Comparison of ENCODE assay signal across 18 cellular contexts in genomic region chr12:130658106-130658505, GRCh38. TPM values are rescaled to one million over a fixed set of nuclear protein-coding genes. Genes with fewer than 3 reads are reported as not detected.
"Had no signal": no experiment of that assay in that cellular context is flagged by ENCODE, and none has a peak within 500 bp of the region (broad histone marks: within the 10 kb centered on the region; RNA-seq: fewer than 3 reads in every experiment).

No MANE protein-coding gene starts in this region.

- H3K9me3 ChIP-seq: body of pancreas, colonic mucosa, right atrium auricular region, vagina had no signal

- H3K4me3 ChIP-seq: body of pancreas, colonic mucosa, lung, right atrium auricular region, tibial nerve, vagina had no signal

- H3K27me3 ChIP-seq: body of pancreas, colonic mucosa, right atrium auricular region, tibial nerve, vagina had no signal

- H3K27ac ChIP-seq: body of pancreas, colonic mucosa, right atrium auricular region, tibial nerve, vagina had no signal

- DNase-seq: activated CD4-positive, alpha-beta T cell treated with anti-CD3 and anti-CD28 coated beads, Interleukin-2, amount 50 U/mL, for 1 hour; activated CD8-positive, alpha-beta memory T cell treated with anti-CD3 and anti-CD28 coated beads, Interleukin-2, amount 50 U/mL, for 4 hours; activated naive CD4-positive, alpha-beta T cell treated with anti-CD3 and anti-CD28 coated beads for 36 hours; activated T-cell treated with anti-CD3 and anti-CD28 coated beads, Interleukin-2, amount 50 U/mL, for 4 hours; body of pancreas; caudate nucleus; colonic mucosa; erythroblast; hypothalamus; islet precursor cell; midbrain; occipital lobe; stimulated activated CD4-positive, alpha-beta T cell treated with anti-CD3 and anti-CD28 coated beads, Interleukin-2, amount 100 ng/mL, for 48 hours; T1000 had no signal

- H3K4me1 ChIP-seq: colonic mucosa, right atrium auricular region, tibial nerve, vagina had no signal

- H3K36me3 ChIP-seq: colonic mucosa, right atrium auricular region, tibial nerve, vagina had no signal

RNA-seq across cellular contexts. Expression of gene RIMBP2, which starts 58.0 kb away (rescaled TPM):
- total RNA-seq: activated naive CD4-positive, alpha-beta T cell treated with anti-CD3 and anti-CD28 coated beads for 36 hours; activated T-cell treated with anti-CD3 and anti-CD28 coated beads, Interleukin-2, amount 50 U/mL, for 4 hours had no signal
